Comparison of ENCODE assay signal across 20 cellular contexts in the genomic region with DNA sequence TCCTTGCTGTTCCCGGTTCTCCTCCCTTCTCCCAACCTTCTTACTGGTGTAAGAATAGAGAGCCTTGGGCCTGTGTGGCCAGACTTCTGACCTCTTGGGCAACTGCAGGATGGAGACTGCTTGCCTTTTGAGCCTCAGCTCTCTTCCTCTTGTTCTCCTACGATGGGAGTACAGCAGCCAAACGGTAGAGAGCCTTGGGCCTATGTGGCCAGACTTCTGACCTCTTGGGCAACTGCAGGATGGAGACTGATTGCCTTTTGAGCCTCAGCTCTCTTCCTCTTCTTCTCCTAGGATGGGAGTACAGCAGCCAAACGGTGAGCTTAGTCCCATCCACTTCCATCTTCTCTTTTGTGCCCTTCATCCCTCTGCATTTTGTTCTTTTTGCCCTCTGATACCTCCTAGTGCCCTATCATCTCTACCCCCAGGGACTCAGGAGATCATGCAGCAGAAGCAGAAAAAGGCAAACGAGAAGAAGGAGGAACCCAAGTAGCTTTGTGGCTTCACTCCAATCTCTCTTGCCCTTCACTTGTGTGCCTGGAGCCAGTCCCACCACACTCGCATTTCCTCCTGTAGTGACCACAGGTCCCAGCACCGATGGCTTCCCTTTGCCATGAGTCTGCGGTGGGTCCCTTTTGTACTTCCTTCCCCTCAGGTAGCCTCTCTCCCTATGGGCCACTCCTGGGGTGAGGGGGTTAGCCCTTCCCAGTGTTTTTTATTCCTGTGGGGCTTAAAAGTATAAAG. TPM values are rescaled to one million over a fixed set of nuclear protein-coding genes. Genes with fewer than 3 reads are reported as not detected.
DNase-seq lines count a peak whose midpoint lies in the region; ATAC-seq and TF ChIP-seq lines count a peak whose summit lies in the region.
"Had no signal": no experiment of that assay in that cellular context is flagged by ENCODE, and none has a peak within 500 bp of the region (broad histone marks: within the 10 kb centered on the region; RNA-seq: fewer than 3 reads in every experiment).

No MANE protein-coding gene starts in this region.

- H3K4me3 ChIP-seq in neuronal stem cell (ENCODE audit: low read length in 2 of 2), result no peak overlapping the region
- no peak overlapping the region for H3K4me3 ChIP-seq in smooth muscle cell
- H3K4me3 ChIP-seq: right lobe of liver, thyroid gland had no signal

- peaks cover 24% of the 10 kb centered on the region for H3F3A ChIP-seq in smooth muscle cell (ENCODE audit: low read depth)

- no peaks in the 10 kb centered on the region for H3K27me3 Mint-ChIP-seq in T-helper 17 cell
- H3K27me3 Mint-ChIP-seq: activated naive CD8-positive, alpha-beta T cell; natural killer cell treated with Interleukin-12 subunit alpha and Interleukin-12 subunit beta and Interleukin-15 and Interleukin-18, amount 100 ng/mL, for 72 hours had no signal

- H3K9me3 ChIP-seq in T-helper 17 cell (ENCODE audit: control insufficient read depth, low read length, poor library complexity, severe bottlenecking) (no peaks in the 10 kb centered on the region), neuronal stem cell (replicated peaks in 1 of 2; ENCODE audit: control insufficient read depth in 2 of 2, insufficient read depth in 1 of 2, low read depth in 1 of 2, low read length in 2 of 2) (peaks cover 2 to 7% of the 10 kb centered on the region in 2 donors), smooth muscle cell (replicated peaks; ENCODE audit: low read depth) (no peaks in the 10 kb centered on the region)
- H3K9me3 ChIP-seq: right lobe of liver, thyroid gland had no signal

- ATAC-seq in T-helper 17 cell (no peak), HG03135 (IDR thresholded peaks at IDR 0.05; ENCODE audit: unreplicated experiment) (no peak)
- ATAC-seq: left colon; natural killer cell treated with Interleukin-12 subunit alpha and Interleukin-12 subunit beta and Interleukin-15 and Interleukin-18, amount 100 ng/mL, for 72 hours; PC-3 had no signal

- H2BK120ac ChIP-seq in neuronal stem cell (ENCODE audit: low read depth, low read length), result no peak overlapping the region

- H2AFZ ChIP-seq in neuronal stem cell (ENCODE audit: low read length) (no peak overlapping the region), smooth muscle cell (ENCODE audit: low read depth) (no peak overlapping the region)
- H2AFZ ChIP-seq: parathyroid adenoma had no signal

- no peak overlapping the region for H3K9ac ChIP-seq in neuronal stem cell (ENCODE audit: low read depth, low read length, poor library complexity)
- H3K9ac ChIP-seq in smooth muscle cell (ENCODE audit: low read depth), result no peak overlapping the region
- H3K9ac ChIP-seq: parathyroid adenoma had no signal

- H3K4me2 ChIP-seq in neuronal stem cell (ENCODE audit: insufficient read depth, low read length, poor library complexity, severe bottlenecking), result no peak overlapping the region
- H3K4me2 ChIP-seq in smooth muscle cell, result no peak overlapping the region

- H3K27ac Mint-ChIP-seq in T-helper 17 cell, result peak overlapping the region; percentile 39
- H3K27ac Mint-ChIP-seq: activated naive CD8-positive, alpha-beta T cell; natural killer cell treated with Interleukin-12 subunit alpha and Interleukin-12 subunit beta and Interleukin-15 and Interleukin-18, amount 100 ng/mL, for 72 hours; T-helper 1 cell treated with Interleukin-12 subunit alpha and Interleukin-12 subunit beta and Interleukin-4 antibody, amounts not matched to agents 30 μg/mL and 1 μg/mL, for 36 hours had no signal

- H3K36me3 ChIP-seq in neuronal stem cell (replicated peaks in 1 of 2; ENCODE audit: control insufficient read depth in 2 of 2, insufficient read depth in 2 of 2, low read length in 2 of 2), result peaks cover 2 to 11% of the 10 kb centered on the region in 2 donors
- H3K36me3 ChIP-seq in smooth muscle cell (ENCODE audit: low read depth), result no peaks in the 10 kb centered on the region
- H3K36me3 ChIP-seq: right lobe of liver, thyroid gland had no signal

- H3K27me3 ChIP-seq in neuronal stem cell (ENCODE audit: control insufficient read depth in 3 of 3, insufficient read depth in 3 of 3, low read depth in 1 of 3, low read length in 3 of 3) (no peaks in the 10 kb centered on the region), smooth muscle cell (ENCODE audit: low read depth) (no peaks in the 10 kb centered on the region)
- H3K27me3 ChIP-seq: right lobe of liver, thyroid gland had no signal

- TF ChIP-seq CTCF in smooth muscle cell (IDR thresholded peaks at IDR 0.05; ENCODE audit: borderline replicate concordance, insufficient read depth, poor library complexity, severe bottlenecking), result no peak

- no peak overlapping the region for H4K91ac ChIP-seq in neuronal stem cell (ENCODE audit: low read depth, low read length, poor library complexity)

- H3K36me3 Mint-ChIP-seq in T-helper 17 cell (ENCODE audit: low read depth), result peaks cover 6% of the 10 kb centered on the region
- H3K36me3 Mint-ChIP-seq: natural killer cell treated with Interleukin-12 subunit alpha and Interleukin-12 subunit beta and Interleukin-15 and Interleukin-18, amount 100 ng/mL, for 72 hours had no signal

- no peak overlapping the region for H2BK12ac ChIP-seq in neuronal stem cell (ENCODE audit: low read length)

- H3K4me1 ChIP-seq in neuronal stem cell (ENCODE audit: control insufficient read depth in 2 of 2, insufficient read depth in 1 of 2, low read depth in 1 of 2, low read length in 2 of 2) (no peaks in the 10 kb centered on the region), smooth muscle cell (ENCODE audit: low read depth) (peaks cover 6% of the 10 kb centered on the region)

- no CpG with 5 or more reads among the region's 8 CpGs for WGBS in neuronal stem cell (ENCODE audit: extremely low coverage in 2 of 2, insufficient read length in 2 of 2, insufficient replicate concordance in 1 of 2), 2 donors
- 86% methylated on average over 8 of the region's 8 CpGs for WGBS in smooth muscle cell (ENCODE audit: low lambda C conversion rate)

- H3K18ac ChIP-seq in neuronal stem cell (ENCODE audit: low read length), result peak overlapping the region; percentile 60

- H3K23ac ChIP-seq in neuronal stem cell (ENCODE audit: low read depth, low read length, poor library complexity), result no peak overlapping the region

- H3K4me1 Mint-ChIP-seq in T-helper 17 cell, result peaks cover 25% of the 10 kb centered on the region

- H2BK15ac ChIP-seq in neuronal stem cell (ENCODE audit: low read length), result no peak overlapping the region

- H3K4ac ChIP-seq in neuronal stem cell (ENCODE audit: low read length), result no peak overlapping the region

- no peak overlapping the region for H3K4me3 Mint-ChIP-seq in T-helper 17 cell
- H3K4me3 Mint-ChIP-seq: activated naive CD8-positive, alpha-beta T cell; endodermal cell; natural killer cell treated with Interleukin-12 subunit alpha and Interleukin-12 subunit beta and Interleukin-15 and Interleukin-18, amount 100 ng/mL, for 72 hours; T-helper 1 cell treated with Interleukin-12 subunit alpha and Interleukin-12 subunit beta and Interleukin-4 antibody, amounts not matched to agents 30 μg/mL and 1 μg/mL, for 36 hours had no signal

- DNase-seq in CMK (ENCODE audit: low read depth), result peak; percentile 50
- DNase-seq in KBM-7, result peak; percentile 75
- no peak for DNase-seq in T-helper 17 cell
- DNase-seq in neuronal stem cell (ENCODE audit: low spot score), result no peak
- DNase-seq in SK-N-DZ (ENCODE audit: low spot score), result no peak
- DNase-seq in activated CD4-positive, CD25-positive, alpha-beta regulatory T cell treated with anti-CD3 and anti-CD28 coated beads, Interleukin-2, amount 50 U/mL, for 72 hours, result no peak
- no peak for DNase-seq in smooth muscle cell (lab: John Stamatoyannopoulos, UW; ENCODE audit: unreplicated experiment)
- DNase-seq: activated CD4-positive, alpha-beta T cell treated with anti-CD3 and anti-CD28 coated beads for 1 hour; endodermal cell; glutamatergic neuron; left colon; PC-3; right lobe of liver; SHP77; thyroid gland had no signal

- peaks cover 90% of the 10 kb centered on the region for H4K20me1 ChIP-seq in smooth muscle cell (ENCODE audit: low read depth)

- H3K79me1 ChIP-seq in neuronal stem cell (ENCODE audit: low read depth, low read length), result peaks cover 4% of the 10 kb centered on the region

- no peak overlapping the region for H4K8ac ChIP-seq in neuronal stem cell (ENCODE audit: low read depth, low read length)

- in situ Hi-C loops in KBM-7 (cut with MboI; ENCODE audit: low pct_unique_long_range_greater_than_20kb, low sequenced_read_pairs), result no loop called here

- no peak overlapping the region for H3K27ac ChIP-seq in neuronal stem cell (replicated peaks; ENCODE audit: low read length)
- no peak overlapping the region for H3K27ac ChIP-seq in smooth muscle cell (ENCODE audit: low read depth)
- H3K27ac ChIP-seq: parathyroid adenoma, thyroid gland had no signal

- no peak overlapping the region for H2AK5ac ChIP-seq in neuronal stem cell (ENCODE audit: low read depth, low read length)

- peaks cover 51% of the 10 kb centered on the region for H3K79me2 ChIP-seq in smooth muscle cell (ENCODE audit: low read depth)

- H3K14ac ChIP-seq in neuronal stem cell (ENCODE audit: low read length), result no peak overlapping the region

- no peak overlapping the region for H2BK5ac ChIP-seq in neuronal stem cell (ENCODE audit: low read length)

RNA-seq across cellular contexts. Expression of a gene that starts 15.3 kb away (rescaled TPM):
- total RNA-seq in T-helper 17 cell, result 10 to 100 TPM; 13.0 to 17.1 TPM
- 30.3 TPM for polyA plus RNA-seq in neuronal stem cell (2013, experiment 1 of 2)
- polyA plus RNA-seq in neuronal stem cell (2013, experiment 2 of 2), result 31.1 TPM
- polyA plus RNA-seq in SK-N-DZ (2014; cell fraction: cytosol; rRNA removed), result 101 and 109 TPM in 2 replicates
- 68.9 and 75.0 TPM in 2 replicates for polyA plus RNA-seq in SK-N-DZ (2014; cell fraction: nucleus; rRNA removed)
- 48.2 and 50.6 TPM in 2 replicates for total RNA-seq in smooth muscle cell
- polyA plus RNA-seq in smooth muscle cell, result 27.9 and 28.0 TPM in 2 replicates

Comparison
In these comparisons a context has a peak if more than half of its experiments do, and no peak if none do; other contexts are left out.
1. DNase-seq: peak in CMK (single experiment) and KBM-7 (single experiment); none in T-helper 17 cell (0 of 3), neuronal stem cell (single experiment), SK-N-DZ (single experiment), activated CD4-positive, CD25-positive, alpha-beta regulatory T cell treated with anti-CD3 and anti-CD28 coated beads, Interleukin-2, amount 50 U/mL, for 72 hours (single experiment) and smooth muscle cell (single experiment).